8 cellular contexts compared by ENCODE assay signal in genomic region chr6:30793521-30794194, GRCh38. TPM values are rescaled to one million over a fixed set of nuclear protein-coding genes. Genes with fewer than 3 reads are reported as not detected.
DNase-seq lines count a peak whose midpoint lies in the region; ATAC-seq and TF ChIP-seq lines count a peak whose summit lies in the region.

No MANE protein-coding gene starts in this region.

- ATAC-seq in HG03196 (IDR thresholded peaks at IDR 0.05; ENCODE audit: unreplicated experiment) (peak; percentile 54), lower lobe of right lung (peak; percentile 63 to 71), aorta (ENCODE audit: low FRiP score) (no peak), HG02938 (IDR thresholded peaks at IDR 0.05; ENCODE audit: unreplicated experiment) (no peak)
- ATAC-seq in activated naive CD8-positive, alpha-beta T cell treated with anti-CD3 and anti-CD28 coated beads, Interleukin-2, amount 10 ng/mL, durations not matched to agents 7 days and 5 days (ENCODE audit: low read depth), result peak; percentile 87

- H3K36me3 Mint-ChIP-seq in activated naive CD8-positive, alpha-beta T cell treated with anti-CD3 and anti-CD28 coated beads, Interleukin-2, amount 10 ng/mL, durations not matched to agents 7 days and 5 days, result peaks cover 4% of the 10 kb centered on the region

- H3K27ac ChIP-seq in lower lobe of right lung, result peak overlapping the region; percentile 84
- no peak overlapping the region for H3K27ac ChIP-seq in aorta (ENCODE audit: low read depth in 1 of 2, low read length in 2 of 2)

- POLR2A ChIA-PET in activated naive CD8-positive, alpha-beta T cell treated with anti-CD3 and anti-CD28 coated beads, Interleukin-2, amount 10 ng/mL, durations not matched to agents 7 days and 5 days (lab: Charles Lee), result interaction anchor here (0.5 to 1.6 kb wide), 16 partner anchors 9 to 120 kb away, joined by 3 to 15 read pairs (median 4); partner anchors contain the start of genes FLOT1 and VARS2
- POLR2A ChIA-PET in HEK293T (lab: Yijun Ruan, JAX), result interaction anchor here (1.9 kb wide), 1 partner anchor 11 kb away, joined by 6 read pairs; no protein-coding TSS in a partner anchor

- H3K36me3 ChIP-seq in lower lobe of right lung, result no peaks in the 10 kb centered on the region
- H3K36me3 ChIP-seq in aorta (ENCODE audit: control insufficient read depth in 1 of 2, insufficient read depth in 2 of 2, low read length in 1 of 2), result no peaks in the 10 kb centered on the region

- H3K4me3 ChIP-seq in lower lobe of right lung, result no peak overlapping the region
- no peak overlapping the region for H3K4me3 ChIP-seq in aorta (ENCODE audit: low read length in 2 of 2)

- TF ChIP-seq CTCF in lower lobe of right lung (IDR thresholded peaks at IDR 0.05), result no peak

- H3K9me3 ChIP-seq in lower lobe of right lung, result no peaks in the 10 kb centered on the region
- H3K9me3 ChIP-seq in aorta (ENCODE audit: control insufficient read depth, low read length), result no peaks in the 10 kb centered on the region

- H3K4me1 ChIP-seq in lower lobe of right lung (peaks cover 13% of the 10 kb centered on the region), aorta (ENCODE audit: control insufficient read depth in 1 of 2, insufficient read depth in 2 of 2, low read length in 2 of 2) (no peaks in the 10 kb centered on the region)

- peaks cover 60% of the 10 kb centered on the region for H3K4me1 Mint-ChIP-seq in activated naive CD8-positive, alpha-beta T cell treated with anti-CD3 and anti-CD28 coated beads, Interleukin-2, amount 10 ng/mL, durations not matched to agents 7 days and 5 days

- no peaks in the 10 kb centered on the region for H3K27me3 Mint-ChIP-seq in activated naive CD8-positive, alpha-beta T cell treated with anti-CD3 and anti-CD28 coated beads, Interleukin-2, amount 10 ng/mL, durations not matched to agents 7 days and 5 days

- CTCF ChIA-PET in HEK293T (lab: Yijun Ruan, JAX), result interaction anchor here (0.6 kb wide), 1 partner anchor 60 kb away, joined by 4 read pairs; no protein-coding TSS in a partner anchor

- H3K27me3 ChIP-seq in lower lobe of right lung (ENCODE audit: low read depth) (no peaks in the 10 kb centered on the region), aorta (ENCODE audit: control insufficient read depth in 1 of 2, insufficient read depth in 2 of 2, low read length in 1 of 2) (no peaks in the 10 kb centered on the region)

- no peaks in the 10 kb centered on the region for H3K9me3 Mint-ChIP-seq in activated naive CD8-positive, alpha-beta T cell treated with anti-CD3 and anti-CD28 coated beads, Interleukin-2, amount 10 ng/mL, durations not matched to agents 7 days and 5 days

- intact Hi-C loops in lower lobe of right lung (cut with DNase I), result no loop called here
- intact Hi-C loops in aorta (cut with DNase I), result no loop called here

- H3K4me3 Mint-ChIP-seq in activated naive CD8-positive, alpha-beta T cell treated with anti-CD3 and anti-CD28 coated beads, Interleukin-2, amount 10 ng/mL, durations not matched to agents 7 days and 5 days, result peak overlapping the region; percentile 73

- peak; percentile 21 for DNase-seq in AG08396 (ENCODE audit: low spot score)
- no peak for DNase-seq in activated naive CD8-positive, alpha-beta T cell treated with anti-CD3 and anti-CD28 coated beads, Interleukin-2, amount 10 ng/mL, durations not matched to agents 7 days and 5 days
- DNase-seq in lower lobe of right lung, result no peak
- DNase-seq in aorta, result no peak
- DNase-seq in HEK293T (ENCODE audit: extremely low spot score), result no peak
- DNase-seq in NCI-H1048 (lab: John Stamatoyannopoulos, UW), result no peak

- peak overlapping the region; percentile 96 for H3K27ac Mint-ChIP-seq in activated naive CD8-positive, alpha-beta T cell treated with anti-CD3 and anti-CD28 coated beads, Interleukin-2, amount 10 ng/mL, durations not matched to agents 7 days and 5 days

- WGBS in aorta, 2 donors, result 48 to 59% methylated on average over 6 of the region's 6 CpGs

TF ChIP-seq in HEK293T, 16 proteins besides CTCF, POLR2A, EP300 and RAD21:
- TF ChIP-seq SP1 (IDR thresholded peaks at IDR 0.05) (no peak), CTBP1 (IDR thresholded peaks at IDR 0.05; ENCODE audit: borderline replicate concordance) (no peak), FOXM1 (IDR thresholded peaks at IDR 0.05; ENCODE audit: borderline replicate concordance) (no peak), FOXK2 (IDR thresholded peaks at IDR 0.05) (no peak), NFRKB (IDR thresholded peaks at IDR 0.05) (no peak), FOXA1 (IDR thresholded peaks at IDR 0.05) (no peak), L3MBTL2 (conservative IDR thresholded peaks at IDR 0.05) (no peak), ZNF384 (IDR thresholded peaks at IDR 0.05) (no peak), LEF1 (IDR thresholded peaks at IDR 0.05; ENCODE audit: borderline replicate concordance) (no peak), ELF4 (IDR thresholded peaks at IDR 0.05) (no peak), ARNT (IDR thresholded peaks at IDR 0.05) (no peak)
- TF ChIP-seq, protein P1, sequence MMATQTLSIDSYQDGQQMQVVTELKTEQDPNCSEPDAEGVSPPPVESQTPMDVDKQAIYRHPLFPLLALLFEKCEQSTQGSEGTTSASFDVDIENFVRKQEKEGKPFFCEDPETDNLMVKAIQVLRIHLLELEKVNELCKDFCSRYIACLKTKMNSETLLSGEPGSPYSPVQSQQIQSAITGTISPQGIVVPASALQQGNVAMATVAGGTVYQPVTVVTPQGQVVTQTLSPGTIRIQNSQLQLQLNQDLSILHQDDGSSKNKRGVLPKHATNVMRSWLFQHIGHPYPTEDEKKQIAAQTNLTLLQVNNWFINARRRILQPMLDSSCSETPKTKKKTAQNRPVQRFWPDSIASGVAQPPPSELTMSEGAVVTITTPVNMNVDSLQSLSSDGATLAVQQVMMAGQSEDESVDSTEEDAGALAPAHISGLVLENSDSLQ (IDR thresholded peaks at IDR 0.05), result no peak

RNA-seq across cellular contexts. Expression of gene IER3, which starts 49.3 kb away (rescaled TPM):
- total RNA-seq in activated naive CD8-positive, alpha-beta T cell treated with anti-CD3 and anti-CD28 coated beads, Interleukin-2, amount 10 ng/mL, durations not matched to agents 7 days and 5 days, result 10 to 100 TPM; 49.1 to 52.7 TPM
- total RNA-seq in lower lobe of right lung (18.0 TPM), aorta (10 to 100 TPM; 62.0 to 72.9 TPM)
- polyA plus RNA-seq in aorta, result 10 to 100 TPM; 17.8 to 88.8 TPM

RNA-seq across cellular contexts. Expression of gene FLOT1, which starts 51.2 kb away (rescaled TPM):
- total RNA-seq in activated naive CD8-positive, alpha-beta T cell treated with anti-CD3 and anti-CD28 coated beads, Interleukin-2, amount 10 ng/mL, durations not matched to agents 7 days and 5 days, result 100 to 1,000 TPM; 261 to 271 TPM
- 151 TPM for total RNA-seq in lower lobe of right lung
- 100 to 1,000 TPM; 172 to 222 TPM for total RNA-seq in aorta
- 100 to 1,000 TPM; 153 to 213 TPM for polyA plus RNA-seq in aorta

Comparison
In these comparisons a context has a peak if more than half of its experiments do, and no peak if none do; other contexts are left out.
1. ATAC-seq: peak in HG03196 (single experiment), activated naive CD8-positive, alpha-beta T cell treated with anti-CD3 and anti-CD28 coated beads, Interleukin-2, amount 10 ng/mL, durations not matched to agents 7 days and 5 days (single experiment) and lower lobe of right lung (2 of 2); none in aorta (single experiment) and HG02938 (single experiment).